ENCODE assay signal across 8 cellular contexts in the genomic region with DNA sequence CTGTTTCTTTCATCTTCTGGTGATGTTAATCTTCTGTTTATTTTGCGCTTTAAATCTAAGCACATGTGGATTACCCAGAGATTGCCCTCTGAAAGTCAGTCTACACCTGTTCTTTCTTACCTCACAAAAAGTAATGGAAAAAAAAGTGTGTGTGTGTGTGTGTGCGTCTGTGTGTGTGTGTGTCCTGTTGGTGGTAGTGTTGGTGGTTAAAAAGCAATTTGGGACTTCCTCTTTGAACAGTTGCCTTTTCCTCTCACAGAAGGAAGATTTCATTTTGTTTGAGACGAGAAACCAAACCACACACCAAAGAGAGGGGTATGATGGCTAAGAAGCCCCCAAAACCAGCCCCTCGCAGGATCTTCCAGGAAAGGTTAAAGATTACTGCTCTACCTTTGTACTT. TPM values are rescaled to one million over a fixed set of nuclear protein-coding genes. Genes with fewer than 3 reads are reported as not detected.
DNase-seq lines count a peak whose midpoint lies in the region; ATAC-seq and TF ChIP-seq lines count a peak whose summit lies in the region.

STAP1 (plus strand) TSS at position 235 of the 400 bp plus-strand sequence; CDS start at position 318, 83 bp downstream.

- H3K27ac Mint-ChIP-seq in nephron progenitor cell = no peak within 1 kb of the TSS

- H3K4me2 ChIP-seq in Karpas-422 (ENCODE audit: low read depth, low read length, poor library complexity, severe bottlenecking) = peak within 1 kb of the TSS; percentile 89

- in situ Hi-C loops in GM13976 (cut with MboI; ENCODE audit: low sequenced_read_pairs, unreplicated experiment) = no loop called here

- TF ChIP-seq CTCF in GM13976 (IDR thresholded peaks at IDR 0.05; ENCODE audit: borderline replicate concordance, control extremely low read depth, extremely low read depth, insufficient read depth, missing control alignments) = peak; percentile 8
- no peak for TF ChIP-seq CTCF in nephron progenitor cell (IDR thresholded peaks at IDR 0.05)
- no peak for TF ChIP-seq CTCF in right atrium auricular region (IDR thresholded peaks at IDR 0.05)

- ATAC-seq in GM21381 (IDR thresholded peaks at IDR 0.05; ENCODE audit: unreplicated experiment) (peak; percentile 54), left ventricle myocardium superior (no peak), HG02973 (IDR thresholded peaks at IDR 0.05; ENCODE audit: unreplicated experiment) (no peak)

- intact Hi-C loops in left ventricle myocardium superior (cut with micrococcal nuclease) = no loop called here

- H4K20me1 ChIP-seq in Karpas-422 (ENCODE audit: insufficient read depth, low read depth, low read length) = no peaks in the 10 kb centered on the region

- H3K4me1 ChIP-seq in Karpas-422 (ENCODE audit: low read length) (peaks cover 57% of the 10 kb centered on the region), duodenal mucosa (ENCODE audit: control insufficient read depth in 1 of 2, insufficient read depth in 2 of 2, low read length in 2 of 2) (no peaks in the 10 kb centered on the region), right atrium auricular region (no peaks in the 10 kb centered on the region)

- H3K4me3 Mint-ChIP-seq in nephron progenitor cell = no peak within 1 kb of the TSS

- H3K9me2 ChIP-seq in Karpas-422 (replicated peaks; ENCODE audit: insufficient read depth, low read length) = no peaks in the 10 kb centered on the region

- DNase-seq in GM13976 (ENCODE audit: low spot score) (no peak), Karpas-422 (peak; percentile 93), left ventricle myocardium superior (no peak), nephron progenitor cell (no peak), right atrium auricular region (ENCODE audit: low spot score) (no peak)

- no peaks in the 10 kb centered on the region for H3K27me3 ChIP-seq in Karpas-422 (ENCODE audit: low read length)
- no peaks in the 10 kb centered on the region for H3K27me3 ChIP-seq in duodenal mucosa (ENCODE audit: control insufficient read depth in 1 of 2, insufficient read depth in 2 of 2, low read length in 2 of 2)
- H3K27me3 ChIP-seq in right atrium auricular region = no peaks in the 10 kb centered on the region

- no peaks in the 10 kb centered on the region for H3K9me3 Mint-ChIP-seq in nephron progenitor cell

- H3K27me3 Mint-ChIP-seq in nephron progenitor cell (ENCODE audit: low read depth, poor library complexity) = peaks cover 5% of the 10 kb centered on the region

- H3K79me2 ChIP-seq in Karpas-422 (ENCODE audit: low read length) = peaks cover 51% of the 10 kb centered on the region

- no peaks in the 10 kb centered on the region for H3K36me3 Mint-ChIP-seq in nephron progenitor cell (ENCODE audit: low read depth)

- H3K4me3 ChIP-seq in Karpas-422 (ENCODE audit: low read length) (peak within 1 kb of the TSS; percentile 88), duodenal mucosa (ENCODE audit: low read depth in 1 of 2, low read length in 2 of 2) (peak within 1 kb of the TSS; percentile 15 to 34), right atrium auricular region (no peak within 1 kb of the TSS)

- no peaks in the 10 kb centered on the region for H3K9me3 ChIP-seq in Karpas-422 (ENCODE audit: low read length)
- no peaks in the 10 kb centered on the region for H3K9me3 ChIP-seq in duodenal mucosa (ENCODE audit: control insufficient read depth in 1 of 2, low read length in 2 of 2)
- no peaks in the 10 kb centered on the region for H3K9me3 ChIP-seq in right atrium auricular region

- peak within 1 kb of the TSS; percentile 77 for H2AFZ ChIP-seq in Karpas-422 (ENCODE audit: low read length)

- H3K9ac ChIP-seq in Karpas-422 (ENCODE audit: low read length) (peak within 1 kb of the TSS; percentile 84), duodenal mucosa (ENCODE audit: low read depth in 1 of 2, low read length in 2 of 2) (no peak within 1 kb of the TSS)

- H3K27ac ChIP-seq in Karpas-422 (ENCODE audit: low read length) (peak within 1 kb of the TSS; percentile 89), duodenal mucosa (ENCODE audit: low read depth, low read length) (no peak within 1 kb of the TSS), right atrium auricular region (no peak within 1 kb of the TSS)

- H3K36me3 ChIP-seq in Karpas-422 (ENCODE audit: insufficient read depth, low read length) = no peaks in the 10 kb centered on the region
- H3K36me3 ChIP-seq in duodenal mucosa (ENCODE audit: control insufficient read depth in 1 of 2, insufficient read depth in 2 of 2, low read length in 2 of 2) = no peaks in the 10 kb centered on the region
- H3K36me3 ChIP-seq in right atrium auricular region = no peaks in the 10 kb centered on the region

- no peaks in the 10 kb centered on the region for H3K4me1 Mint-ChIP-seq in nephron progenitor cell

RNA-seq across cellular contexts. Expression of gene STAP1, which starts in this region (rescaled TPM):
- total RNA-seq in Karpas-422 (2014; rRNA removed; shearing (Covaris generic); ENCODE audit: low replicate concordance) = 47.5 and 80.8 TPM in 2 replicates
- total RNA-seq in left ventricle myocardium superior (0.22 TPM), right atrium auricular region (not detected)

Comparison
In these comparisons a context has a peak if more than half of its experiments do, and no peak if none do; other contexts are left out.
1. RNA of gene STAP1 (total RNA-seq): 47.5 to 80.8 TPM in Karpas-422; 0.22 TPM in left ventricle myocardium superior (single experiment) and not detected in right atrium auricular region; every median in the first group is over 10 times any median in the second.
2. H3K4me3 ChIP-seq: peak in Karpas-422 (single experiment) and duodenal mucosa (2 of 2); none in right atrium auricular region (0 of 2).